Comparison of ENCODE assay signal across 9 cellular contexts in genomic region chr20:59031326-59032022, GRCh38. TPM values are rescaled to one million over a fixed set of nuclear protein-coding genes. Genes with fewer than 3 reads are reported as not detected.
DNase-seq lines count a peak whose midpoint lies in the region; ATAC-seq and TF ChIP-seq lines count a peak whose summit lies in the region.
"Had no signal": no experiment of that assay in that cellular context is flagged by ENCODE, and none has a peak within 500 bp of the region (broad histone marks: within the 10 kb centered on the region; RNA-seq: fewer than 3 reads in every experiment).

No MANE protein-coding gene starts in this region.

- peak overlapping the region; percentile 97 for H3K4me2 ChIP-seq in DOHH2 (ENCODE audit: low read length)

- peak overlapping the region; percentile 69 for H3K27ac ChIP-seq in DOHH2 (ENCODE audit: low read depth, low read length)
- peak overlapping the region; percentile 88 to 89 for H3K27ac ChIP-seq in breast epithelium
- peak overlapping the region; percentile 93 to 95 for H3K27ac ChIP-seq in mucosa of rectum (ENCODE audit: low read depth in 2 of 2, low read length in 2 of 2)

- H3K4me1 ChIP-seq in DOHH2 (ENCODE audit: control insufficient read depth, low read length) (peaks cover 50% of the 10 kb centered on the region), breast epithelium (peaks cover 0 to 5% of the 10 kb centered on the region in 2 donors), mucosa of rectum (ENCODE audit: control insufficient read depth in 2 of 2, insufficient read depth in 2 of 2, low read length in 2 of 2) (peaks cover 28 to 29% of the 10 kb centered on the region in 2 donors)

- H3K9me3 ChIP-seq in DOHH2 (ENCODE audit: control insufficient read depth, insufficient read depth, low read length): no peaks in the 10 kb centered on the region
- no peaks in the 10 kb centered on the region for H3K9me3 ChIP-seq in breast epithelium
- no peaks in the 10 kb centered on the region for H3K9me3 ChIP-seq in mucosa of rectum (ENCODE audit: control insufficient read depth in 2 of 2, low read length in 2 of 2)

- intact Hi-C loops in breast epithelium (cut with DNase I; ENCODE audit: low total_unique reads): no loop called here

- no peaks in the 10 kb centered on the region for H3K9me2 ChIP-seq in DOHH2 (replicated peaks; ENCODE audit: control insufficient read depth, low read length)

- in situ Hi-C loops in GM13976 (cut with MboI; ENCODE audit: low sequenced_read_pairs, unreplicated experiment): no loop called here

- H3K9ac ChIP-seq in mucosa of rectum (ENCODE audit: low read depth in 1 of 2, low read length in 2 of 2): peak overlapping the region; percentile 83 to 92

- peak overlapping the region; percentile 89 for H3K4me3 ChIP-seq in DOHH2 (ENCODE audit: low read length)
- H3K4me3 ChIP-seq in breast epithelium: peak overlapping the region; percentile 82 to 87 (median 82)
- peak overlapping the region; percentile 87 to 89 for H3K4me3 ChIP-seq in mucosa of rectum (ENCODE audit: low read length in 2 of 2)

- H3K36me3 ChIP-seq in DOHH2 (ENCODE audit: control insufficient read depth, low read length) (peaks cover 89% of the 10 kb centered on the region), breast epithelium (no peaks in the 10 kb centered on the region), mucosa of rectum (ENCODE audit: control insufficient read depth in 2 of 2, insufficient read depth in 2 of 2, low read length in 2 of 2) (peaks cover 54 to 57% of the 10 kb centered on the region in 2 donors)

- peaks cover 66% of the 10 kb centered on the region for H3K79me2 ChIP-seq in DOHH2 (ENCODE audit: control insufficient read depth, low read length)

- TF ChIP-seq POLR2A in breast epithelium (IDR thresholded peaks at IDR 0.05): no peak

- no peak for TF ChIP-seq EP300 in Ishikawa (IDR thresholded peaks at IDR 0.05; ENCODE audit: borderline replicate concordance)

- H3F3A ChIP-seq in DOHH2 (ENCODE audit: control insufficient read depth, insufficient read depth): peaks cover 37% of the 10 kb centered on the region

- H4K20me1 ChIP-seq in DOHH2 (ENCODE audit: control insufficient read depth, insufficient read depth, low read depth, low read length): peaks cover 23% of the 10 kb centered on the region

- TF ChIP-seq CTCF in DOHH2 (IDR thresholded peaks at IDR 0.05; ENCODE audit: low read depth, low read length, poor library complexity, severe bottlenecking) (no peak), breast epithelium (IDR thresholded peaks at IDR 0.05) (no peak), GM13976 (IDR thresholded peaks at IDR 0.05; ENCODE audit: borderline replicate concordance, control extremely low read depth, extremely low read depth, insufficient read depth, missing control alignments) (no peak)

- TF ChIP-seq RAD21 in Ishikawa (IDR thresholded peaks at IDR 0.05; ENCODE audit: low read depth): no peak

- ATAC-seq in GM18867 (IDR thresholded peaks at IDR 0.05; ENCODE audit: unreplicated experiment) (no peak), HG02852 (IDR thresholded peaks at IDR 0.05; ENCODE audit: unreplicated experiment) (no peak)

- H3K27me3 ChIP-seq in DOHH2 (ENCODE audit: control insufficient read depth, low read length) (no peaks in the 10 kb centered on the region), breast epithelium (no peaks in the 10 kb centered on the region), mucosa of rectum (ENCODE audit: control insufficient read depth in 2 of 2, insufficient read depth in 2 of 2, low read length in 2 of 2) (no peaks in the 10 kb centered on the region)

- no peak for DNase-seq in breast epithelium (ENCODE audit: low spot score in 2 of 2)
- no peak for DNase-seq in GM13976 (ENCODE audit: low spot score)
- no peak for DNase-seq in stimulated activated CD4-positive, alpha-beta T cell treated with anti-CD3 and anti-CD28 coated beads, Interleukin-2, amount 100 ng/mL, for 24 hours

TF ChIP-seq in Ishikawa, 13 proteins besides CTCF, POLR2A, EP300 and RAD21:
- peak; percentile 72 for TF ChIP-seq USF1 (IDR thresholded peaks at IDR 0.05)
- TF ChIP-seq TAF1 (IDR thresholded peaks at IDR 0.05; ENCODE audit: low read depth): no peak

RNA-seq across cellular contexts. Expression of gene ATP5F1E, which starts 0.7 kb away (rescaled TPM):
- total RNA-seq in breast epithelium: 10 to 100 TPM; 25.6 to 36.4 (median 31.4) TPM

RNA-seq across cellular contexts. Expression of gene PRELID3B, which starts 11.1 kb away (rescaled TPM):
- 10 to 100 TPM; 43.7 to 55.4 (median 52.4) TPM for total RNA-seq in breast epithelium

RNA-seq across cellular contexts. Expression of gene TUBB1, which starts 12.2 kb away (rescaled TPM):
- total RNA-seq in breast epithelium: under 1 TPM in 1 of 3 donors, not detected in 2; 0.16 TPM
- total RNA-seq: T-helper 1 cell treated with Interleukin-12 subunit alpha and Interleukin-12 subunit beta and Interleukin-4 antibody, amounts not matched to agents 30 ng/mL and 1 ng/mL, for 36 hours had no signal

RNA-seq across cellular contexts. Expression of gene CTSZ, which starts 24.4 kb away (rescaled TPM):
- total RNA-seq in breast epithelium: 100 to 1,000 TPM; 135 to 238 (median 181) TPM

RNA-seq across cellular contexts. Expression of gene NELFCD, which starts 50.4 kb away (rescaled TPM):
- 10 to 100 TPM; 50.1 to 78.7 (median 77.7) TPM for total RNA-seq in breast epithelium
